Comparison of ENCODE assay signal across 8 cellular contexts in the genomic region with DNA sequence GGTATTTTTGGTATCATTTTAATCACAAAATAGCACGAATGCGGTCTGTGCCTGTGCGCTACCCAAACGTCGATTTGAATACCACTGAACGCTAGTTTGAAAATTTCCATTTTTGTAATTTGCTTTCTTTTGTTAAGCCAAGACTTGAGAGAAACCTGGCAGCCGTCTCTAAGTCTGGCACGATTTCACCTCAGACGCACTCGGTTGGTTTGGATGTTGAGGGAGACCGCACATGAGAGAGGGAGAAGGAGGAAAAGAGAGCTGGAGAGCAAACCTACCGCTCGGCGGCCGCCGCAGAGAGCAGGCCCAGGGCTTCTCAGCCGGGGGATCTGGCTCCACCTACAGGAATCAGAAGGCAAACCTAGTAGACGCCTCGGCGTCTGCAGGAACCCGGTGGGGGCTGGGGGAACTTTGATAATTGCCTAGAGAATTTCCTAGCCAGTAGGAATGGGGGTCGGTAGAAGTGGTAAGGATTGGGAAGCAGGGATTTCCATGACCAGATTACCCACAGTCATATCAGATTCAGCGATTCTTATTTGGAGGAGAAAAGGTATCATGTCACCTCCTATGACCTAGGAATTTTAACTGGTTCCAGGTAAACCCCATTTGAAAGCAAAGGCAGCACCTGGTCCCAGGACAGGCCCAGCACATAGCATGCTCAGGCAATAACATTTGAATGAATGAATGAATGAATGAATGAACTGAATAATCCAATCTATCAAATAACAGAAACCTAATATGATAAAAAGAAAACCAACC.
DNase-seq lines count a peak whose midpoint lies in the region; ATAC-seq, FAIRE-seq and TF ChIP-seq lines count a peak whose summit lies in the region.

No MANE protein-coding gene starts in this region.

- peak; percentile 87 for TF ChIP-seq CTCF in GM12873 (IDR thresholded peaks at IDR 0.05; ENCODE audit: insufficient read depth, low read depth, low read length, missing control alignments)
- TF ChIP-seq CTCF in HFFc6 (IDR thresholded peaks at IDR 0.05) = peak; percentile 57; the same call in 1 of the 2 replicates
- peak; percentile 70 to 95 (median 80) for TF ChIP-seq CTCF in H1 (IDR thresholded peaks at IDR 0.05; ENCODE audit: control extremely low read depth in 1 of 3, insufficient read depth in 1 of 3, low read depth in 1 of 3, low read length in 3 of 3)
- peak; percentile 60 for TF ChIP-seq CTCF in mucosa of descending colon (IDR thresholded peaks at IDR 0.05)

- H3K23ac ChIP-seq in H1 (ENCODE audit: insufficient read length) = no peak overlapping the region

- no peak overlapping the region for H2AFZ ChIP-seq in H1 (ENCODE audit: low read length)

- H3K14ac ChIP-seq in H1 (ENCODE audit: insufficient read length) = no peak overlapping the region

- H2BK12ac ChIP-seq in H1 (ENCODE audit: low read depth, low read length) = no peak overlapping the region

- CTCF ChIA-PET in H1 (lab: Charles Lee; ENCODE audit: partially characterized antibody) = interaction anchor here (0.7 to 1.3 kb wide), 14 partner anchors 9 to 576 kb away, joined by 3 to 4 read pairs (median 4); no protein-coding TSS in a partner anchor

- H3K36me3 ChIP-seq in H1 (ENCODE audit: control insufficient read depth in 2 of 4, insufficient read depth in 4 of 4, low read length in 3 of 4) (no peaks in the 10 kb centered on the region), mucosa of descending colon (ENCODE audit: low read depth) (no peaks in the 10 kb centered on the region)

- no peak overlapping the region for H3K56ac ChIP-seq in H1 (replicated peaks; ENCODE audit: insufficient read length, low read depth, low read length)

- no peak overlapping the region for H3K4ac ChIP-seq in H1 (replicated peaks; ENCODE audit: insufficient read length, low read depth, low read length)

- peaks cover 2% of the 10 kb centered on the region for H3K27me3 Mint-ChIP-seq in HFFc6 (ENCODE audit: insufficient read depth)

- H3K4me1 ChIP-seq in H1 (replicated peaks in 1 of 4; ENCODE audit: control insufficient read depth in 3 of 4, insufficient read depth in 4 of 4, low read length in 3 of 4) (peaks cover 2 to 8% (median 4%) of the 10 kb centered on the region in 4 experiments; a peak in 3 of 7 replicates), mucosa of descending colon (ENCODE audit: low read depth) (no peaks in the 10 kb centered on the region)

- TF ChIP-seq POLR2A in H1 (IDR thresholded peaks at IDR 0.05; ENCODE audit: control extremely low read depth in 1 of 2, low read depth in 2 of 2, low read length in 2 of 2) = no peak

- H3K4me1 Mint-ChIP-seq in HFFc6 (ENCODE audit: low read depth) = peaks cover 7% of the 10 kb centered on the region; the same call in 1 of the 2 replicates

- no peak overlapping the region for H2BK15ac ChIP-seq in H1 (ENCODE audit: low read length)

- intact Hi-C loops in mucosa of descending colon (cut with DNase I, micrococcal nuclease) = no loop called here

- WGBS in H1 (ENCODE audit: extremely low coverage in 1 of 2, insufficient coverage in 1 of 2, insufficient read length in 1 of 2, insufficient replicate concordance in 2 of 2, low coverage in 1 of 2, low lambda C conversion rate in 2 of 2, missing lambda C conversion rate in 1 of 2), 2 experiments = 28% methylated on average over 23 of the region's 23 CpGs; no CpG with 5 or more reads in 1 of the 2 experiments

- no peak overlapping the region for H4K91ac ChIP-seq in H1 (replicated peaks; ENCODE audit: insufficient read length, low read length)

- H3K27ac ChIP-seq in H1 (ENCODE audit: low read depth, low read length) = no peak overlapping the region

- H2BK20ac ChIP-seq in H1 (ENCODE audit: low read length) = no peak overlapping the region

- no peak for DNase-seq in HFFc6
- peak; percentile 85 for DNase-seq in NCI-H2029 treated with DMSO at 0.1 percent for 48 hours (lab: John Stamatoyannopoulos, UW)
- DNase-seq in activated CD4-positive, alpha-beta T cell treated with anti-CD3 and anti-CD28 coated beads, Interleukin-2, amount 50 U/mL, for 48 hours = peak; percentile 60 to 64
- DNase-seq in H1 (ENCODE audit: low read depth in 1 of 2, low spot score in 2 of 2) = peak; percentile 51 to 85
- peak; percentile 71 to 74 (median 72) for DNase-seq in mucosa of descending colon
- DNase-seq in stimulated activated CD8-positive, alpha-beta memory T cell treated with anti-CD3 and anti-CD28 coated beads, Interleukin-2, amount 100 ng/mL, for 1 hour (ENCODE audit: low read depth in 2 of 2) = peak; percentile 8 to 36
- DNase-seq in NCI-H1417 treated with DMSO at 0.1 percent for 48 hours (lab: John Stamatoyannopoulos, UW) = no peak

- FAIRE-seq in H1 (lab: Jason Lieb, UNC) = peak; percentile 71

- no peak overlapping the region for H4K8ac ChIP-seq in H1 (ENCODE audit: extremely low read depth, insufficient read depth, low read length)

- no peak overlapping the region for H3K4me3 Mint-ChIP-seq in HFFc6

- H3K9me3 ChIP-seq in H1 (ENCODE audit: insufficient read depth in 2 of 2, low read depth in 1 of 2, low read length in 1 of 2) = no peaks in the 10 kb centered on the region
- H3K9me3 ChIP-seq in mucosa of descending colon = no peaks in the 10 kb centered on the region

- no peak overlapping the region for H3K27ac Mint-ChIP-seq in HFFc6

- peak; percentile 80 to 88 for TF ChIP-seq RAD21 in H1 (IDR thresholded peaks at IDR 0.05 in 1 of 2, conservative IDR thresholded peaks at IDR 0.05 in 1 of 2; ENCODE audit: low read depth in 2 of 2, low read length in 2 of 2)

- H3K4me3 ChIP-seq in H1 (ENCODE audit: extremely low read depth in 1 of 4, insufficient read depth in 2 of 4, low read depth in 3 of 4, low read length in 4 of 4) (no peak overlapping the region), mucosa of descending colon (no peak overlapping the region)

- H3K9me3 Mint-ChIP-seq in HFFc6 = no peaks in the 10 kb centered on the region

- H3K4me2 ChIP-seq in H1 (ENCODE audit: insufficient read depth in 1 of 2, low read depth in 2 of 2, low read length in 2 of 2) = peak overlapping the region; percentile 4 to 17; a peak in 2 of 4 replicates

- no peaks in the 10 kb centered on the region for H3K79me2 ChIP-seq in H1 (ENCODE audit: control insufficient read depth in 1 of 2, insufficient read depth in 2 of 2, low read length in 2 of 2)

- H2AK5ac ChIP-seq in H1 (ENCODE audit: low read depth, low read length) = no peak overlapping the region

- no peaks in the 10 kb centered on the region for H4K20me1 ChIP-seq in H1 (replicated peaks in 1 of 2; ENCODE audit: control insufficient read depth in 1 of 2, insufficient read depth in 2 of 2, low read length in 2 of 2)

- no peaks in the 10 kb centered on the region for H3K79me1 ChIP-seq in H1 (ENCODE audit: low read depth, low read length)

- no peaks in the 10 kb centered on the region for H3K23me2 ChIP-seq in H1 (ENCODE audit: low read depth, low read length)

- no peak overlapping the region for H4K5ac ChIP-seq in H1 (ENCODE audit: insufficient read length, low read depth, low read length)

- no peaks in the 10 kb centered on the region for H3K36me3 Mint-ChIP-seq in HFFc6 (ENCODE audit: low read depth)

- H3K9ac ChIP-seq in H1 (replicated peaks in 1 of 4; ENCODE audit: extremely low read depth in 1 of 4, low read depth in 3 of 4, low read length in 3 of 4) = no peak overlapping the region

- no peak overlapping the region for H2BK5ac ChIP-seq in H1 (ENCODE audit: low read depth, low read length)

- ATAC-seq in mucosa of descending colon = peak; percentile 91

- H3K27me3 ChIP-seq in H1 (replicated peaks in 1 of 4; ENCODE audit: control insufficient read depth in 3 of 4, extremely low read depth in 1 of 4, insufficient read depth in 3 of 4, low read length in 3 of 4) = peaks cover 0 to 6% (median 0%) of the 10 kb centered on the region in 4 experiments; a peak in 1 of 7 replicates

- no peak overlapping the region for H3K18ac ChIP-seq in H1 (ENCODE audit: extremely low read depth, low read length)

- 0 out of 3 replicates have a peak, but pooled peaks of 1 of the 2 experiments have one; percentile 45 for TF ChIP-seq EP300 in H1 (IDR thresholded peaks at IDR 0.05; ENCODE audit: borderline replicate concordance in 1 of 2, low read depth in 2 of 2, low read length in 2 of 2)

- H2BK120ac ChIP-seq in H1 (replicated peaks; ENCODE audit: low read depth, low read length) = no peak overlapping the region

- POLR2A ChIA-PET in H1 (lab: Charles Lee; ENCODE audit: partially characterized antibody) = no interaction called here

TF ChIP-seq in H1, 55 proteins besides CTCF, POLR2A, EP300 and RAD21:
- peak; percentile 48; the same call in 1 of the 2 replicates for TF ChIP-seq CREB1 (IDR thresholded peaks at IDR 0.05)
- no peak for TF ChIP-seq ASH2L (IDR thresholded peaks at IDR 0.05; ENCODE audit: low read length)
- no peak for TF ChIP-seq TAF7 (optimal IDR thresholded peaks at IDR 0.05; ENCODE audit: borderline replicate concordance, low read depth, low read length)
- 0 out of 2 replicates have a peak, but pooled peaks have one; percentile 13 for TF ChIP-seq JUND (IDR thresholded peaks at IDR 0.05; ENCODE audit: low read length)
- peak; percentile 34; the same call in 1 of the 2 replicates for TF ChIP-seq YY1 (IDR thresholded peaks at IDR 0.05; ENCODE audit: low read depth, low read length)
- TF ChIP-seq NANOG (IDR thresholded peaks at IDR 0.05; ENCODE audit: insufficient read depth, low read depth, low read length, poor library complexity, severe bottlenecking) = no peak
- peak; percentile 37; the same call in 1 of the 2 replicates for TF ChIP-seq TBP (IDR thresholded peaks at IDR 0.05; ENCODE audit: low read depth, low read length)
TF ChIP-seq in H1: peak in this region for 4.

Comparison
In these comparisons a context has a peak if more than half of its experiments do, and no peak if none do; other contexts are left out.
1. DNase-seq: peak in NCI-H2029 treated with DMSO at 0.1 percent for 48 hours (single experiment), activated CD4-positive, alpha-beta T cell treated with anti-CD3 and anti-CD28 coated beads, Interleukin-2, amount 50 U/mL, for 48 hours (2 of 2), H1 (2 of 2), mucosa of descending colon (3 of 3) and stimulated activated CD8-positive, alpha-beta memory T cell treated with anti-CD3 and anti-CD28 coated beads, Interleukin-2, amount 100 ng/mL, for 1 hour (2 of 2); none in HFFc6 (single experiment) and NCI-H1417 treated with DMSO at 0.1 percent for 48 hours (single experiment).
2. Peak in every context shown above with its lines, with median percentiles within 50 percentile points of each other: CTCF ChIP-seq.